ENCODE assay signal across 1 cellular context in genomic region chr19:34135401-34135800, GRCh38.
TF ChIP-seq lines count a peak whose summit lies in the region.

No MANE protein-coding gene starts in this region.

TF ChIP-seq in K562, 482 proteins besides CTCF, POLR2A, EP300 and RAD21 (continued from another document):
- peak; percentile 75 for TF ChIP-seq ZNF407 (IDR thresholded peaks at IDR 0.05; ENCODE audit: low read depth)
